Comparison of ENCODE assay signal across 28 cellular contexts in genomic region chr13:60936281-60936680, GRCh38.
"Had no signal": no experiment of that assay in that cellular context is flagged by ENCODE, and none has a peak within 500 bp of the region (broad histone marks: within the 10 kb centered on the region; RNA-seq: fewer than 3 reads in every experiment).

No MANE protein-coding gene starts in this region.

- FAIRE-seq: colon, endometrium, endothelial cell of umbilical vein, frontal cortex had no signal

- H3K27me3 ChIP-seq: colonic mucosa, dorsolateral prefrontal cortex, esophagus muscularis mucosa, esophagus squamous epithelium, foreskin keratinocyte, gastrocnemius medialis, gastroesophageal sphincter, heart left ventricle, heart right ventricle had no signal

- DNase-seq: colonic mucosa; cortex of kidney; dermis blood vessel endothelial cell; dorsolateral prefrontal cortex; effector CD4-positive, alpha-beta T cell; effector CD8-positive, alpha-beta T cell; effector memory CD4-positive, alpha-beta T cell; effector memory CD8-positive, alpha-beta T cell; endodermal cell; erythroblast; esophagus squamous epithelium; foreskin fibroblast; foreskin keratinocyte; foreskin melanocyte; gastrocnemius medialis; glutamatergic neuron; head of caudate nucleus; heart left ventricle; heart right ventricle had no signal

- H3K4me1 ChIP-seq: colonic mucosa, esophagus muscularis mucosa, gastrocnemius medialis, gastroesophageal sphincter, heart left ventricle, heart right ventricle had no signal

- ATAC-seq: effector memory CD8-positive, alpha-beta T cell; esophagus mucosa; foreskin keratinocyte; gastrocnemius medialis; gastroesophageal sphincter; heart left ventricle; heart right ventricle had no signal

- H3K36me3 ChIP-seq: colonic mucosa, esophagus muscularis mucosa, esophagus squamous epithelium, gastrocnemius medialis, gastroesophageal sphincter, heart left ventricle, heart right ventricle had no signal

- H3K4me3 ChIP-seq: colonic mucosa, coronary artery, dorsolateral prefrontal cortex, esophagus muscularis mucosa, esophagus squamous epithelium, gastrocnemius medialis, gastroesophageal sphincter, heart left ventricle, heart right ventricle had no signal

- H3K27ac ChIP-seq: colonic mucosa, coronary artery, dorsolateral prefrontal cortex, epithelial cell of prostate, esophagus muscularis mucosa, esophagus squamous epithelium, foreskin keratinocyte, gastrocnemius medialis, gastroesophageal sphincter, heart left ventricle, heart right ventricle had no signal

- H3K9me3 ChIP-seq: colonic mucosa, esophagus muscularis mucosa, esophagus squamous epithelium, gastrocnemius medialis, gastroesophageal sphincter, heart left ventricle had no signal
